ENCODE assay signal across 1 cellular context in genomic region chr5:7926296-7926695, GRCh38.
A peak's percentile ranks its signal among the peaks of the same experiment; 100 is the strongest.
TF ChIP-seq lines count a peak whose summit lies in the region.

No MANE protein-coding gene starts in this region.

TF ChIP-seq in IMR-90, 13 proteins besides CTCF, POLR2A, EP300 and RAD21:
- TF ChIP-seq RCOR1 (IDR thresholded peaks at IDR 0.05; ENCODE audit: insufficient replicate concordance, low read length) (peak; percentile 50), MAZ (IDR thresholded peaks at IDR 0.05; ENCODE audit: borderline replicate concordance, low read depth, low read length) (0 out of 2 replicates have a peak, but pooled peaks have one; percentile 14), BHLHE40 (IDR thresholded peaks at IDR 0.05; ENCODE audit: low read depth, low read length) (no peak; the same call in 1 of the 2 replicates), FOS (IDR thresholded peaks at IDR 0.05; ENCODE audit: low read depth, low read length) (peak; percentile 69), CEBPB (IDR thresholded peaks at IDR 0.05; ENCODE audit: low read depth, low read length) (peak; percentile 39; the same call in 1 of the 2 replicates)
TF ChIP-seq in IMR-90: peak in this region for 4.
